In genomic region chr5:39928709-39929108, GRCh38 we compare ENCODE assay signal across 23 cellular contexts.
"Had no signal": no experiment of that assay in that cellular context is flagged by ENCODE, and none has a peak within 500 bp of the region (broad histone marks: within the 10 kb centered on the region; RNA-seq: fewer than 3 reads in every experiment).

No MANE protein-coding gene starts in this region.

- ATAC-seq: activated CD4-positive, alpha-beta T cell treated with anti-CD3 and anti-CD28 coated beads for 36 hours; activated T-helper 17 cell treated with anti-CD3 and anti-CD28 coated beads, Interleukin-2, amount 50 U/mL, for 72 hours had no signal

- DNase-seq: activated CD4-positive, alpha-beta memory T cell treated with anti-CD3 and anti-CD28 coated beads, Interleukin-2, amount 10 ng/mL, durations not matched to agents 7 days and 5 days; activated CD4-positive, alpha-beta T cell treated with anti-CD3 and anti-CD28 coated beads for 36 hours; activated CD4-positive, alpha-beta T cell treated with anti-CD3 and anti-CD28 coated beads, Interleukin-2, amount 50 U/mL, for 1 hour; activated gamma-delta T cell; activated naive CD4-positive, alpha-beta T cell treated with anti-CD3 and anti-CD28 coated beads for 36 hours; activated T-cell treated with anti-CD3 and anti-CD28 coated beads for 4 hours; activated T-cell treated with anti-CD3 and anti-CD28 coated beads, Interleukin-2, amount 50 U/mL, for 48 hours; amygdala; caudate nucleus; MV-4-11; NCI-H1092 treated with DMSO at 0.1 percent for 48 hours; NCI-H1436; NCI-H1694 treated with DMSO at 0.1 percent for 48 hours; NCI-H2029 treated with DMSO at 0.1 percent for 48 hours; NCI-H345; NCI-H510A; NCI-H526 treated with DMSO at 0.1 percent for 48 hours; NCI-H82; SJCRH30; SK-N-SH; T-helper 1 cell; WERI-Rb-1 had no signal

- H3K4me3 ChIP-seq: SJCRH30 had no signal
